In the genomic region with DNA sequence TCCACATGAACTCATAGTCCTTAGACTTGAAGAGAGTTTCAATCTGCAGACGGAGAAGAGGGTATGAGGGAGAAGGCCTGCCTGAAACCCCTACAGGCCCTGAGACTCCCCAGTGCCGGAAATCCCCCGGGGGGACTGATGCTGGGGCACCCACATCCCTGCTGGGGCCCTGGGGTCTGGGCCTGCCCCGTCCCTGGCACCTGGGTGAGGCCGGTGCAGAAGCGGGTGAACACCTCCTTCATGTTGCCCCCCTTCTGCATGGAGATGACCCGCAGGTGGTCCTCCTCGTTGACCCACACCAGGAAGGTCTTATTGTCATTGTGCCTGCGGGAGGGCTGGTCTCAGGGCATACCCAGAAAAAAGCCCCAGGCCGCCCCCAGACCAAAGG, we compare ENCODE assay signal across 9 cellular contexts. TPM values are rescaled to one million over a fixed set of nuclear protein-coding genes. Genes with fewer than 3 reads are reported as not detected.
DNase-seq lines count a peak whose midpoint lies in the region; ATAC-seq and TF ChIP-seq lines count a peak whose summit lies in the region.
"Had no signal": no experiment of that assay in that cellular context is flagged by ENCODE, and none has a peak within 500 bp of the region (broad histone marks: within the 10 kb centered on the region; RNA-seq: fewer than 3 reads in every experiment).

No MANE protein-coding gene starts in this region.

- ATAC-seq in activated B cell treated with CpG ODN at 0.5 μM for 24 hours (ENCODE audit: low read depth) (no peak), HG02973 (IDR thresholded peaks at IDR 0.05; ENCODE audit: unreplicated experiment) (no peak)
- ATAC-seq in stimulated activated memory B cell treated with anti-CD40 and anti-IgM and Interleukin-4, amounts not matched to agents 10 μg/mL and 1 μg/mL and 100 μg/mL, for 72 hours, result peak; percentile 52

- POLR2A ChIA-PET in HEK293 (lab: Yijun Ruan, JAX), result interaction anchor here (0.8 to 3.3 kb wide), 7 partner anchors 9 to 41 kb away, joined by 3 to 18 read pairs (median 8); partner anchors contain the start of gene TRMT61A
- POLR2A ChIA-PET in activated B cell treated with CpG ODN at 0.5 μM for 24 hours (lab: Charles Lee), result interaction anchor here (1.2 to 2.0 kb wide), 2 partner anchors 9 to 42 kb away, joined by 4 to 6 read pairs; partner anchors contain the start of genes BAG5, COA8 and TRMT61A
- POLR2A ChIA-PET in GM10248 (lab: Yijun Ruan, JAX), result interaction anchor here (1.1 kb wide), 1 partner anchor 9 kb away, joined by 3 read pairs; the partner anchor contains the start of gene TRMT61A

- H3K4me1 Mint-ChIP-seq in activated B cell treated with CpG ODN at 0.5 μM for 24 hours (peaks cover 17% of the 10 kb centered on the region), HFFc6 (ENCODE audit: low read depth) (peaks cover 27% of the 10 kb centered on the region)
- peaks cover 25% of the 10 kb centered on the region for H3K4me1 Mint-ChIP-seq in stimulated activated memory B cell treated with anti-CD40 and anti-IgM and Interleukin-4, amounts not matched to agents 10 μg/mL and 1 μg/mL and 100 μg/mL, for 72 hours

- H3K4me1 ChIP-seq in HEK293 (ENCODE audit: control insufficient read depth, insufficient read depth, low read length) (peaks cover 18% of the 10 kb centered on the region), right atrium auricular region (peaks cover 0 to 81% of the 10 kb centered on the region in 2 donors)

- DNase-seq in activated B cell treated with CpG ODN at 0.5 μM for 24 hours, result no peak
- DNase-seq in right atrium auricular region (ENCODE audit: low spot score), result no peak
- no peak for DNase-seq in GM10248 (ENCODE audit: extremely low spot score)
- no peak for DNase-seq in HFFc6
- no peak for DNase-seq in NCI-H1417 (lab: John Stamatoyannopoulos, UW)
- DNase-seq: NCI-H1048 had no signal

- TF ChIP-seq CTCF in HEK293 (tag by site-specific recombination; IDR thresholded peaks at IDR 0.05) (no peak), activated B cell treated with CpG ODN at 0.5 μM for 24 hours (IDR thresholded peaks at IDR 0.05) (no peak), right atrium auricular region (IDR thresholded peaks at IDR 0.05) (no peak), GM10248 (IDR thresholded peaks at IDR 0.05; ENCODE audit: control extremely low read depth, extremely low read depth, low read depth, missing control alignments) (no peak), HFFc6 (IDR thresholded peaks at IDR 0.05) (no peak)

- H3K4me3 Mint-ChIP-seq in activated B cell treated with CpG ODN at 0.5 μM for 24 hours, result peak overlapping the region; percentile 52
- H3K4me3 Mint-ChIP-seq in stimulated activated memory B cell treated with anti-CD40 and anti-IgM and Interleukin-4, amounts not matched to agents 10 μg/mL and 1 μg/mL and 100 μg/mL, for 72 hours, result peak overlapping the region; percentile 25
- no peak overlapping the region for H3K4me3 Mint-ChIP-seq in HFFc6

- H3K36me3 ChIP-seq in HEK293 (ENCODE audit: control insufficient read depth in 2 of 2, insufficient read depth in 1 of 2, low read length in 2 of 2), result peaks cover 0 to 33% of the 10 kb centered on the region in 2 experiments; a peak in 1 of 3 replicates
- peaks cover 4% of the 10 kb centered on the region for H3K36me3 ChIP-seq in right atrium auricular region

- H3K9me3 ChIP-seq in HEK293 (ENCODE audit: control insufficient read depth, insufficient read depth, low read depth, low read length) (no peaks in the 10 kb centered on the region), right atrium auricular region (no peaks in the 10 kb centered on the region)

- H3K4me3 ChIP-seq in HEK293 (ENCODE audit: low read depth, low read length) (peak overlapping the region; percentile 82), right atrium auricular region (peak overlapping the region in 1 of 2 donors; percentile 63)

- H3K27ac ChIP-seq in HEK293 (ENCODE audit: extremely low read depth, low read depth, low read length) (peak overlapping the region; percentile 99), right atrium auricular region (peak overlapping the region; percentile 84 to 90)

- H3K27me3 Mint-ChIP-seq in activated B cell treated with CpG ODN at 0.5 μM for 24 hours (no peaks in the 10 kb centered on the region), HFFc6 (ENCODE audit: insufficient read depth) (peaks cover 10% of the 10 kb centered on the region)
- H3K27me3 Mint-ChIP-seq in stimulated activated memory B cell treated with anti-CD40 and anti-IgM and Interleukin-4, amounts not matched to agents 10 μg/mL and 1 μg/mL and 100 μg/mL, for 72 hours, result peaks cover 19% of the 10 kb centered on the region

- intact Hi-C loops in activated B cell treated with CpG ODN at 0.5 μM for 24 hours (cut with micrococcal nuclease), result loop anchor here (10.0 kb wide), 2 partner anchors 185 to 755 kb away; partner anchors contain the start of gene EIF5

- no peak overlapping the region for H3K27ac Mint-ChIP-seq in activated B cell treated with CpG ODN at 0.5 μM for 24 hours
- H3K27ac Mint-ChIP-seq in stimulated activated memory B cell treated with anti-CD40 and anti-IgM and Interleukin-4, amounts not matched to agents 10 μg/mL and 1 μg/mL and 100 μg/mL, for 72 hours, result no peak overlapping the region
- H3K27ac Mint-ChIP-seq in HFFc6, result no peak overlapping the region

- H3K27me3 ChIP-seq in right atrium auricular region, result no peaks in the 10 kb centered on the region

- H3K9me3 Mint-ChIP-seq in activated B cell treated with CpG ODN at 0.5 μM for 24 hours, result no peaks in the 10 kb centered on the region
- H3K9me3 Mint-ChIP-seq in stimulated activated memory B cell treated with anti-CD40 and anti-IgM and Interleukin-4, amounts not matched to agents 10 μg/mL and 1 μg/mL and 100 μg/mL, for 72 hours, result no peaks in the 10 kb centered on the region
- H3K9me3 Mint-ChIP-seq in HFFc6, result no peaks in the 10 kb centered on the region

- CTCF ChIA-PET in HEK293 (lab: Yijun Ruan, JAX) (interaction anchor here (0.6 to 2.5 kb wide), 6 partner anchors 20 to 590 kb away, joined by 3 to 15 read pairs (median 4); no protein-coding TSS in a partner anchor), activated B cell treated with CpG ODN at 0.5 μM for 24 hours (lab: Charles Lee) (interaction anchor here (1.4 to 4.2 kb wide), 4 partner anchors 18 to 38 kb away, joined by 4 to 70 read pairs (median 6); no protein-coding TSS in a partner anchor), GM10248 (lab: Yijun Ruan, JAX) (interaction anchor here (0.9 to 9.5 kb wide), 11 partner anchors 8 to 104 kb away, joined by 3 to 214 read pairs (median 6); partner anchors contain the start of gene TRMT61A)

- H3K36me3 Mint-ChIP-seq in activated B cell treated with CpG ODN at 0.5 μM for 24 hours (ENCODE audit: low read depth) (no peaks in the 10 kb centered on the region), HFFc6 (ENCODE audit: low read depth) (no peaks in the 10 kb centered on the region)
- no peaks in the 10 kb centered on the region for H3K36me3 Mint-ChIP-seq in stimulated activated memory B cell treated with anti-CD40 and anti-IgM and Interleukin-4, amounts not matched to agents 10 μg/mL and 1 μg/mL and 100 μg/mL, for 72 hours

TF ChIP-seq in HEK293, 187 proteins besides CTCF, POLR2A, EP300 and RAD21:
- TF ChIP-seq ZNF155 (tag by site-specific recombination; IDR thresholded peaks at IDR 0.05), result no peak
- no peak for TF ChIP-seq SALL2 (tag by site-specific recombination; IDR thresholded peaks at IDR 0.05; ENCODE audit: borderline replicate concordance)
- 0 out of 2 replicates have a peak, but pooled peaks have one; percentile 12 for TF ChIP-seq ZNF677 (tag by site-specific recombination; IDR thresholded peaks at IDR 0.05)
- TF ChIP-seq, protein P1, sequence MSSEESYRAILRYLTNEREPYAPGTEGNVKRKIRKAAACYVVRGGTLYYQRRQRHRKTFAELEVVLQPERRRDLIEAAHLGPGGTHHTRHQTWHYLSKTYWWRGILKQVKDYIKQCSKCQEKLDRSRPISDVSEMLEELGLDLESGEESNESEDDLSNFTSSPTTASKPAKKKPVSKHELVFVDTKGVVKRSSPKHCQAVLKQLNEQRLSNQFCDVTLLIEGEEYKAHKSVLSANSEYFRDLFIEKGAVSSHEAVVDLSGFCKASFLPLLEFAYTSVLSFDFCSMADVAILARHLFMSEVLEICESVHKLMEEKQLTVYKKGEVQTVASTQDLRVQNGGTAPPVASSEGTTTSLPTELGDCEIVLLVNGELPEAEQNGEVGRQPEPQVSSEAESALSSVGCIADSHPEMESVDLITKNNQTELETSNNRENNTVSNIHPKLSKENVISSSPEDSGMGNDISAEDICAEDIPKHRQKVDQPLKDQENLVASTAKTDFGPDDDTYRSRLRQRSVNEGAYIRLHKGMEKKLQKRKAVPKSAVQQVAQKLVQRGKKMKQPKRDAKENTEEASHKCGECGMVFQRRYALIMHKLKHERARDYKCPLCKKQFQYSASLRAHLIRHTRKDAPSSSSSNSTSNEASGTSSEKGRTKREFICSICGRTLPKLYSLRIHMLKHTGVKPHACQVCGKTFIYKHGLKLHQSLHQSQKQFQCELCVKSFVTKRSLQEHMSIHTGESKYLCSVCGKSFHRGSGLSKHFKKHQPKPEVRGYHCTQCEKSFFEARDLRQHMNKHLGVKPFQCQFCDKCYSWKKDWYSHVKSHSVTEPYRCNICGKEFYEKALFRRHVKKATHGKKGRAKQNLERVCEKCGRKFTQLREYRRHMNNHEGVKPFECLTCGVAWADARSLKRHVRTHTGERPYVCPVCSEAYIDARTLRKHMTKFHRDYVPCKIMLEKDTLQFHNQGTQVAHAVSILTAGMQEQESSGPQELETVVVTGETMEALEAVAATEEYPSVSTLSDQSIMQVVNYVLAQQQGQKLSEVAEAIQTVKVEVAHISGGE (tag by site-specific recombination; conservative IDR thresholded peaks at IDR 0.05; ENCODE audit: low read depth), result peak; percentile 68; the same call in 1 of the 2 replicates

RNA-seq across cellular contexts. Expression of gene CKB, which starts 2.4 kb away (rescaled TPM):
- total RNA-seq in activated B cell treated with CpG ODN at 0.5 μM for 24 hours, result 8.6 and 12.0 TPM in 2 replicates
- 100 to 1,000 TPM; 546 to 707 TPM for total RNA-seq in right atrium auricular region
- 10 to 100 TPM; 16.6 to 31.3 (median 19.4) TPM for total RNA-seq in HFFc6 (2021; fragmentation: NEBNext Ultra II Directional; extraction: Animal tissue kit (Norgen Biotek cat#: 25700))

RNA-seq across cellular contexts. Expression of gene TRMT61A, which starts 8.7 kb away (rescaled TPM):
- total RNA-seq in activated B cell treated with CpG ODN at 0.5 μM for 24 hours, result 19.4 and 21.8 TPM in 2 replicates
- total RNA-seq in right atrium auricular region, result 1 to 10 TPM; 4.4 to 7.4 TPM
- 10 to 100 TPM; 12.0 to 14.9 (median 13.4) TPM for total RNA-seq in HFFc6 (2021; fragmentation: NEBNext Ultra II Directional; extraction: Animal tissue kit (Norgen Biotek cat#: 25700))

RNA-seq across cellular contexts. Expression of gene BAG5, which starts 42.2 kb away (rescaled TPM):
- 26.9 and 28.8 TPM in 2 replicates for total RNA-seq in activated B cell treated with CpG ODN at 0.5 μM for 24 hours
- total RNA-seq in right atrium auricular region, result 10 to 100 TPM; 16.1 to 17.7 TPM
- total RNA-seq in HFFc6 (2021; fragmentation: NEBNext Ultra II Directional; extraction: Animal tissue kit (Norgen Biotek cat#: 25700)), result 10 to 100 TPM; 22.6 to 25.8 (median 23.6) TPM

RNA-seq across cellular contexts. Expression of gene COA8, which starts 42.5 kb away (rescaled TPM):
- total RNA-seq in activated B cell treated with CpG ODN at 0.5 μM for 24 hours, result 28.4 and 28.8 TPM in 2 replicates
- total RNA-seq in right atrium auricular region, result 10 to 100 TPM; 21.3 to 53.2 TPM
- total RNA-seq in HFFc6 (2021; fragmentation: NEBNext Ultra II Directional; extraction: Animal tissue kit (Norgen Biotek cat#: 25700)), result 10 to 100 TPM; 38.7 to 54.8 (median 46.9) TPM

Comparison
In these comparisons a context has a peak if more than half of its experiments do, and no peak if none do; other contexts are left out.
1. RNA of gene CKB, which starts 2.4 kb away (total RNA-seq): 546 to 707 TPM in right atrium auricular region; 16.6 to 31.3 TPM in HFFc6 and 8.6 to 12.0 TPM in activated B cell treated with CpG ODN at 0.5 μM for 24 hours; every median in the first group is over 10 times any median in the second.